In the genomic region with DNA sequence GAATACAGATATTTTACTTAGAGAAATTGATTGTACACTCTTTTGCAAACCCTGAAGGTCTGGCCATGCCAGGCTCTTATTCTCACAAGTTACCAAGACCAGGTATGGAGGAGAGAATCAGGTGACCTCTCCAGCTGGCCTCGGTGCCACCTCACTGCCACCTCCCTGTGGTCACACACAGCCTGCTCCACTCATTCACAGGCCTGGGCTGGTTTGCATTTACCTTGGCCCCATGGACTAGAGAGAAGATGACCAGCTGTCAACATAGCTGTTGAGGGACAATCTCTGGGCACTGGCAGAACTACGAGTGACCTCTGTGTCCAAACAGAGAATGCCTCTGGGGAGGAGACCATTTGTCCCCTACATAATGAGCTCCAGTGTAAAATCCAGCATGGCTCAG, we compare ENCODE assay signal across 24 cellular contexts.
DNase-seq lines count a peak whose midpoint lies in the region; ATAC-seq, FAIRE-seq and TF ChIP-seq lines count a peak whose summit lies in the region.
"Had no signal": no experiment of that assay in that cellular context is flagged by ENCODE, and none has a peak within 500 bp of the region (broad histone marks: within the 10 kb centered on the region; RNA-seq: fewer than 3 reads in every experiment).

No MANE protein-coding gene starts in this region.

- no peak overlapping the region for H3K4me3 ChIP-seq in K562
- H3K4me3 ChIP-seq: gastroesophageal sphincter, GM12878, lung had no signal

- H3K27ac ChIP-seq in K562 (ENCODE audit: extremely low read depth, low read depth, low read length): no peak overlapping the region
- H3K27ac ChIP-seq: gastroesophageal sphincter, HL-60 had no signal

- no peak for FAIRE-seq in K562 (lab: Jason Lieb, UNC)
- FAIRE-seq: GM12878 had no signal

- POLR2A ChIA-PET in K562 (lab: Yijun Ruan, JAX): interaction anchor here (0.6 to 1.6 kb wide), 3 partner anchors 9 to 450 kb away, joined by 3 read pairs; no protein-coding TSS in a partner anchor

- no peak for TF ChIP-seq POLR2A in K562 (conservative IDR thresholded peaks at IDR 0.05)

- DNase-seq in DMS53 (lab: John Stamatoyannopoulos, UW): peak; percentile 59
- DNase-seq in HT-29 (ENCODE audit: low spot score): peak; percentile 27
- no peak for DNase-seq in K562 (ENCODE audit: extremely low read depth in 1 of 4, low spot score in 3 of 4)
- peak; percentile 50 for DNase-seq in myocyte (ENCODE audit: low read depth)
- DNase-seq: activated CD4-positive, alpha-beta T cell treated with anti-CD3 and anti-CD28 coated beads, Interleukin-2, amount 50 U/mL, for 1 hour; activated CD8-positive, alpha-beta memory T cell treated with anti-CD3 and anti-CD28 coated beads, Interleukin-2, amount 50 U/mL, for 4 hours; CD4-positive, alpha-beta memory T cell; DMS79; effector memory CD4-positive, alpha-beta T cell; islet precursor cell; NCI-H1417 treated with DMSO at 0.1 percent for 48 hours; NCI-H2171; NCI-H526 treated with DMSO at 0.1 percent for 48 hours; stimulated activated CD4-positive, alpha-beta T cell treated with anti-CD3 and anti-CD28 coated beads, Interleukin-2, amount 100 ng/mL, for 24 hours; T-helper 2 cell had no signal

- no peak for TF ChIP-seq EP300 in K562 (IDR thresholded peaks at IDR 0.05; ENCODE audit: low read length)

- H3K4me2 ChIP-seq in K562 (ENCODE audit: insufficient read depth, low read length): no peak overlapping the region

- CTCF ChIA-PET in K562 (lab: Yijun Ruan, JAX; ENCODE audit: low intra/inter-chr PET ratio): no interaction called here

- no peaks in the 10 kb centered on the region for H3K36me3 ChIP-seq in K562 (ENCODE audit: control insufficient read depth, insufficient read depth, low read length)
- H3K36me3 ChIP-seq: gastroesophageal sphincter had no signal

- in situ Hi-C loops in K562 (cut with MboI): no loop called here

- no TSS peak for BruUV-seq in K562 (replicated peaks; lab: Mats Ljungman, UMichigan)

- H3K9ac ChIP-seq in K562 (ENCODE audit: insufficient read depth in 1 of 2, low read depth in 2 of 2, low read length in 2 of 2): no peak overlapping the region

- TF ChIP-seq RAD21 in K562 (CRISPR knock-in tag; conservative IDR thresholded peaks at IDR 0.05 in 1 of 2, IDR thresholded peaks at IDR 0.05 in 1 of 2): 0 out of 4 replicates have a peak, but pooled peaks of 1 of the 2 experiments have one; percentile 12

- H3K79me2 ChIP-seq in K562 (ENCODE audit: control insufficient read depth, insufficient read depth, low read length): no peaks in the 10 kb centered on the region

- H3K27me3 ChIP-seq in K562 (ENCODE audit: control insufficient read depth in 2 of 2, insufficient read depth in 2 of 2, low read length in 2 of 2): no peaks in the 10 kb centered on the region

- H3K9me1 ChIP-seq in K562 (ENCODE audit: control insufficient read depth, insufficient read depth, low read length): no peaks in the 10 kb centered on the region

- peak; percentile 47; the same call in 1 of the 3 replicates for ATAC-seq in K562
- ATAC-seq in GM19023 (IDR thresholded peaks at IDR 0.05; ENCODE audit: unreplicated experiment): no peak
- ATAC-seq in HG02840 (IDR thresholded peaks at IDR 0.05; ENCODE audit: low FRiP score, unreplicated experiment): no peak
- ATAC-seq in HG02885 (IDR thresholded peaks at IDR 0.05; ENCODE audit: poor library complexity, unreplicated experiment): no peak
- ATAC-seq: gastroesophageal sphincter; GM12878; Panc1; stimulated activated effector memory CD8-positive, alpha-beta T cell treated with anti-CD3 and anti-CD28 coated beads, Interleukin-12 subunit alpha, Interleukin-12 subunit beta, amount 100 ng/mL, for 72 hours had no signal

- no peak overlapping the region for H2AFZ ChIP-seq in K562 (ENCODE audit: low read depth, low read length)

- peaks cover 6 to 35% of the 10 kb centered on the region in 2 experiments for H3K4me1 ChIP-seq in K562 (replicated peaks in 1 of 2; ENCODE audit: control insufficient read depth in 2 of 2, insufficient read depth in 2 of 2, low read length in 2 of 2)
- H3K4me1 ChIP-seq: gastroesophageal sphincter had no signal

- intact Hi-C loops in K562 (cut with micrococcal nuclease): no loop called here

- WGBS in K562 (ENCODE audit: insufficient coverage, low coverage, missing lambda C conversion rate): 45% methylated on average over 2 of the region's 2 CpGs

- H3K9me3 ChIP-seq in K562 (replicated peaks; ENCODE audit: control insufficient read depth, insufficient read depth, low read depth, low read length): no peaks in the 10 kb centered on the region

- TF ChIP-seq CTCF in K562 (IDR thresholded peaks at IDR 0.05 in 2 of 3, conservative IDR thresholded peaks at IDR 0.05 in 1 of 3; ENCODE audit: insufficient read depth in 2 of 3, low read depth in 1 of 3, low read length in 3 of 3): no peak

- no peaks in the 10 kb centered on the region for H4K20me1 ChIP-seq in K562 (replicated peaks; ENCODE audit: control insufficient read depth, insufficient read depth, low read length)

TF ChIP-seq in K562, 482 proteins besides CTCF, POLR2A, EP300 and RAD21:
- TF ChIP-seq KLF6 (CRISPR knock-in tag; IDR thresholded peaks at IDR 0.05; ENCODE audit: borderline replicate concordance) (no peak), PML (IDR thresholded peaks at IDR 0.05; ENCODE audit: low read length) (no peak), BCL6 (CRISPR knock-in tag; IDR thresholded peaks at IDR 0.05) (no peak), GATA2 (CRISPR knock-in tag; IDR thresholded peaks at IDR 0.05) (no peak), POLR2AphosphoS5 (IDR thresholded peaks at IDR 0.05; ENCODE audit: control insufficient read depth, insufficient read depth, low read depth, low read length) (no peak), FOSL1 (tag; conservative IDR thresholded peaks at IDR 0.05) (no peak)
- TF ChIP-seq, protein P1, sequence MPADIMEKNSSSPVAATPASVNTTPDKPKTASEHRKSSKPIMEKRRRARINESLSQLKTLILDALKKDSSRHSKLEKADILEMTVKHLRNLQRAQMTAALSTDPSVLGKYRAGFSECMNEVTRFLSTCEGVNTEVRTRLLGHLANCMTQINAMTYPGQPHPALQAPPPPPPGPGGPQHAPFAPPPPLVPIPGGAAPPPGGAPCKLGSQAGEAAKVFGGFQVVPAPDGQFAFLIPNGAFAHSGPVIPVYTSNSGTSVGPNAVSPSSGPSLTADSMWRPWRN (IDR thresholded peaks at IDR 0.05; ENCODE audit: low read depth): no peak
- TF ChIP-seq, protein P2, sequence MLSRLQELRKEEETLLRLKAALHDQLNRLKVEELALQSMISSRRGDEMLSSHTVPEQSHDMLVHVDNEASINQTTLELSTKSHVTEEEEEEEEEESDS (CRISPR knock-in tag; IDR thresholded peaks at IDR 0.05): no peak
TF ChIP-seq in K562: peak in this region for 0.

Comparison
In these comparisons a context has a peak if more than half of its experiments do, and no peak if none do; other contexts are left out.
1. DNase-seq: peak in DMS53 (single experiment), HT-29 (single experiment) and myocyte (single experiment); none in K562 (0 of 4).